Comparison of ENCODE assay signal across 9 cellular contexts in the genomic region with DNA sequence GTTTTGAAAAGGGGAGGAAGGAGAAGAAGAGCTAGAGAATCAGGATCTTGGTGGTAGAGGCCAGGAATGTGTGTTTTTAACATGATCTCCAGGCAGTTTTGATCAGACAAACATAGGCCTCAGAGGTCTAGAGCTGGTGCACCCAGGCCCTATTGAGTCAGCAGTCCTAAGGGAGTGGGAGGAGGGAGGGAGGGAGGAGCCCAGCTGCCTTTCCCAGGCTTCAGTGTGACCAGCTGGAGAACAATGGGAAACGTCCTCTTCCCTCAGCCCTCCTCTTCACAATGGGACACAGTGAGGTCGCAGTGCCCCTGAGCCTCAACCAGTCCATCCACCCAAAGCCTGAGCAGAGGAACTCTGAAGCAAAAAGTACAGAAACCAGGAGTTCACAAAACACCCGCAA. TPM values are rescaled to one million over a fixed set of nuclear protein-coding genes. Genes with fewer than 3 reads are reported as not detected.
DNase-seq lines count a peak whose midpoint lies in the region; ATAC-seq and TF ChIP-seq lines count a peak whose summit lies in the region.
"Had no signal": no experiment of that assay in that cellular context is flagged by ENCODE, and none has a peak within 500 bp of the region (broad histone marks: within the 10 kb centered on the region; RNA-seq: fewer than 3 reads in every experiment).

No MANE protein-coding gene starts in this region.

- H3K27me3 ChIP-seq in PC-3 (ENCODE audit: low read length) = no peaks in the 10 kb centered on the region
- H3K27me3 ChIP-seq: neutrophil had no signal

- CTCF ChIA-PET in PC-3 (lab: Charles Lee) = no interaction called here

- peak overlapping the region; percentile 47 for H3K27ac ChIP-seq in PC-3 (ENCODE audit: low read length)
- H3K27ac ChIP-seq: neutrophil had no signal

- H3K4me1 ChIP-seq in PC-3 (ENCODE audit: insufficient read depth, low read length) = peaks cover 12% of the 10 kb centered on the region

- POLR2A ChIA-PET in PC-3 (lab: Charles Lee; ENCODE audit: unreplicated experiment) = interaction anchor here (0.6 to 0.7 kb wide), 2 partner anchors 51 to 397 kb away, joined by 3 to 4 read pairs; no protein-coding TSS in a partner anchor

- H3K27ac Mint-ChIP-seq in nephron progenitor cell = peak overlapping the region; percentile 71

- H3K9ac ChIP-seq in PC-3 (ENCODE audit: low read length) = no peak overlapping the region; the same call in 1 of the 2 replicates

- 0 out of 2 replicates have a peak overlapping the region, but pooled peaks have one; percentile 16 for H3K4me2 ChIP-seq in PC-3 (ENCODE audit: low read length)

- DNase-seq in COLO668 (lab: John Stamatoyannopoulos, UW; ENCODE audit: unreplicated experiment) (peak; percentile 80), PC-3 (peak; percentile 55), fibroblast of mammary gland (ENCODE audit: low read depth) (peak; percentile 67), nephron progenitor cell (peak; percentile 19)
- DNase-seq in stimulated activated CD4-positive, alpha-beta T cell treated with anti-CD3 and anti-CD28 coated beads, Interleukin-4, amount 100 ng/mL, for 1 hour = no peak
- DNase-seq in stimulated activated CD4-positive, alpha-beta T cell treated with anti-CD3 and anti-CD28 coated beads, Interleukin-2, amount 100 ng/mL, for 48 hours = no peak

- H3K9me3 Mint-ChIP-seq in nephron progenitor cell = no peaks in the 10 kb centered on the region

- H3K9me2 ChIP-seq in PC-3 (replicated peaks; ENCODE audit: low read length) = no peaks in the 10 kb centered on the region

- intact Hi-C loops in PC-3 (cut with micrococcal nuclease) = no loop called here

- peak; percentile 89 for ATAC-seq in PC-3
- ATAC-seq in HG02973 (IDR thresholded peaks at IDR 0.05; ENCODE audit: unreplicated experiment) = no peak
- ATAC-seq in HG02759 (IDR thresholded peaks at IDR 0.05; ENCODE audit: unreplicated experiment) = no peak

- no peak overlapping the region for H3K4me3 Mint-ChIP-seq in nephron progenitor cell

- peak overlapping the region; percentile 65 for H2AFZ ChIP-seq in PC-3 (ENCODE audit: low read length)

- no peaks in the 10 kb centered on the region for H3K9me3 ChIP-seq in PC-3 (ENCODE audit: low read length)
- H3K9me3 ChIP-seq: neutrophil had no signal

- TF ChIP-seq CTCF in PC-3 (conservative IDR thresholded peaks at IDR 0.05; ENCODE audit: low read depth, low read length) (no peak), fibroblast of mammary gland (conservative IDR thresholded peaks at IDR 0.05; ENCODE audit: control insufficient read depth, insufficient read depth, low read depth, low read length) (no peak), nephron progenitor cell (IDR thresholded peaks at IDR 0.05) (no peak)

- no peaks in the 10 kb centered on the region for H3F3A ChIP-seq in PC-3 (ENCODE audit: low read length, unreplicated experiment)

- no peaks in the 10 kb centered on the region for H3K36me3 Mint-ChIP-seq in nephron progenitor cell (ENCODE audit: low read depth)

- no peaks in the 10 kb centered on the region for H3K36me3 ChIP-seq in PC-3 (ENCODE audit: low read depth, low read length)
- H3K36me3 ChIP-seq: neutrophil had no signal

- H3K79me2 ChIP-seq in PC-3 (ENCODE audit: low read length) = no peaks in the 10 kb centered on the region

- peaks cover 58% of the 10 kb centered on the region for H3K4me1 Mint-ChIP-seq in nephron progenitor cell

- no TSS peak for BruUV-seq in PC-3 (replicated peaks; lab: Mats Ljungman, UMichigan)

- H3K4me3 ChIP-seq in PC-3 (ENCODE audit: low read length) (no peak overlapping the region), fibroblast of mammary gland (ENCODE audit: control insufficient read depth, low read depth, low read length) (no peak overlapping the region)

- no peaks in the 10 kb centered on the region for H4K20me1 ChIP-seq in PC-3 (ENCODE audit: low read length)

- H3K27me3 Mint-ChIP-seq in nephron progenitor cell (ENCODE audit: low read depth, poor library complexity) = no peaks in the 10 kb centered on the region

RNA-seq across cellular contexts. Expression of a gene that starts 37.2 kb away (rescaled TPM):
- total RNA-seq in PC-3 (2014; rRNA removed) = 0.35 and 0.80 TPM in 2 replicates

Comparison
In these comparisons a context has a peak if more than half of its experiments do, and no peak if none do; other contexts are left out.
1. DNase-seq: peak in COLO668 (single experiment), PC-3 (single experiment), fibroblast of mammary gland (single experiment) and nephron progenitor cell (single experiment); none in stimulated activated CD4-positive, alpha-beta T cell treated with anti-CD3 and anti-CD28 coated beads, Interleukin-4, amount 100 ng/mL, for 1 hour (single experiment) and stimulated activated CD4-positive, alpha-beta T cell treated with anti-CD3 and anti-CD28 coated beads, Interleukin-2, amount 100 ng/mL, for 48 hours (0 of 2).